8 cellular contexts compared by ENCODE assay signal in genomic region chr10:103396067-103396788, GRCh38.
DNase-seq lines count a peak whose midpoint lies in the region; ATAC-seq, FAIRE-seq and TF ChIP-seq lines count a peak whose summit lies in the region.

Gene ATP5MK (minus strand): TSS chr10:103396475. CDS start chr10:103392457, 4,018 bp downstream.
Gene PDCD11 (plus strand): TSS chr10:103396626. CDS start chr10:103398427, 1,801 bp downstream.

- peak; percentile 99 for ATAC-seq in HG03280 (IDR thresholded peaks at IDR 0.05; ENCODE audit: unreplicated experiment)

- TF ChIP-seq CTCF in AG09309 (IDR thresholded peaks at IDR 0.05; ENCODE audit: control insufficient read depth, insufficient read depth, low read depth, low read length, missing control alignments) = peak; percentile 18

- DNase-seq in AG09309 (ENCODE audit: low read depth) = peak; percentile 86
- peak; percentile 86 for DNase-seq in NCI-H345 treated with DMSO at 0.1 percent for 48 hours (lab: John Stamatoyannopoulos, UW; ENCODE audit: unreplicated experiment)
- peak; percentile 96 for DNase-seq in activated CD4-positive, CD25-positive, alpha-beta regulatory T cell treated with anti-CD3 and anti-CD28 coated beads, Interleukin-2, amount 50 U/mL, for 16 hours (ENCODE audit: low read depth, low spot score)
- DNase-seq in cerebellar cortex (ENCODE audit: low spot score) = peak; percentile 99
- peak; percentile 95 to 96 (median 96) for DNase-seq in stimulated activated CD4-positive, alpha-beta T cell treated with anti-CD3 and anti-CD28 coated beads, Interleukin-12 subunit alpha, Interleukin-12 subunit beta, amount 100 ng/mL, for 48 hours (ENCODE audit: low read depth in 2 of 3, low spot score in 1 of 3)

- peak; percentile 92 for TF ChIP-seq POLR2A in GM18951 (IDR thresholded peaks at IDR 0.05; ENCODE audit: extremely low read depth, insufficient read depth, insufficient read length)

- in situ Hi-C loops in GM18951 (cut with MboI; ENCODE audit: low sequenced_read_pairs, unreplicated experiment) = no loop called here

- FAIRE-seq in islet of Langerhans (lab: Jason Lieb, UNC) = peak; percentile 33

- peak within 1 kb of the TSS; percentile 73 for H3K4me3 ChIP-seq in AG09309 (ENCODE audit: control insufficient read depth, low read depth, low read length)

Comparison
In these comparisons a context has a peak if more than half of its experiments do, and no peak if none do; other contexts are left out.
1. Peak in every context shown above with its lines: DNase-seq, ATAC-seq and H3K4me3 ChIP-seq.